ENCODE assay signal across 37 cellular contexts in genomic region chr6:11784341-11784740, GRCh38. TPM values are rescaled to one million over a fixed set of nuclear protein-coding genes. Genes with fewer than 3 reads are reported as not detected.
"Had no signal": no experiment of that assay in that cellular context is flagged by ENCODE, and none has a peak within 500 bp of the region (broad histone marks: within the 10 kb centered on the region; RNA-seq: fewer than 3 reads in every experiment).

No MANE protein-coding gene starts in this region.

- H3K36me3 Mint-ChIP-seq: activated CD8-positive, alpha-beta memory T cell treated with anti-CD3 and anti-CD28 coated beads, Interleukin-2, amount 10 ng/mL, durations not matched to agents 7 days and 5 days; activated naive CD8-positive, alpha-beta T cell treated with anti-CD3 and anti-CD28 coated beads for 36 hours had no signal

- H3K27ac Mint-ChIP-seq: activated B cell treated with CpG ODN at 0.5 μM for 24 hours; activated CD4-positive, alpha-beta memory T cell treated with anti-CD3 and anti-CD28 coated beads, Interleukin-2, amount 10 ng/mL, durations not matched to agents 7 days and 5 days; activated CD4-positive, alpha-beta T cell treated with anti-CD3 and anti-CD28 coated beads, Interleukin-2, amount 10 ng/mL, durations not matched to agents 7 days and 5 days; activated CD8-positive, alpha-beta memory T cell treated with anti-CD3 and anti-CD28 coated beads, Interleukin-2, amount 10 ng/mL, durations not matched to agents 7 days and 5 days; activated CD8-positive, alpha-beta T cell treated with anti-CD3 and anti-CD28 coated beads, Interleukin-2, amount 10 ng/mL, durations not matched to agents 7 days and 5 days; activated naive CD4-positive, alpha-beta T cell treated with anti-CD3 and anti-CD28 coated beads for 36 hours; activated naive CD4-positive, alpha-beta T cell treated with anti-CD3 and anti-CD28 coated beads, Interleukin-2, amount 50 U/mL, for 72 hours; activated naive CD8-positive, alpha-beta T cell treated with anti-CD3 and anti-CD28 coated beads for 36 hours; activated T-cell treated with anti-CD3 and anti-CD28 coated beads, Interleukin-2, amount 50 U/mL, for 24 hours; activated T-helper 2 cell treated with anti-CD3 and anti-CD28 coated beads, Interferon-gamma antibody, Interleukin-2, Interleukin-4, amounts not matched to agents 10 μg/mL and 5 μg/mL and 100 μg/mL, durations not matched to agents 14 hours and 24 hours and 36 hours; T-helper 1 cell treated with Interleukin-12 subunit alpha and Interleukin-12 subunit beta and Interleukin-4 antibody, amounts not matched to agents 30 μg/mL and 1 μg/mL, for 36 hours; T-helper 2 cell treated with Interferon-gamma antibody and Interleukin-4, amounts not matched to agents 5 μg/mL and 100 μg/mL, for 36 hours had no signal

- H3K27me3 Mint-ChIP-seq: activated CD4-positive, alpha-beta T cell treated with anti-CD3 and anti-CD28 coated beads, Interleukin-2, amount 10 ng/mL, durations not matched to agents 7 days and 5 days; activated naive CD8-positive, alpha-beta T cell treated with anti-CD3 and anti-CD28 coated beads for 36 hours had no signal

- H3K27ac ChIP-seq: adrenal gland, body of pancreas, brain microvascular endothelial cell, cardiac muscle cell, VCaP had no signal

- FAIRE-seq: astrocyte, bronchial epithelial cell, TTC549 had no signal

- H3K9me3 Mint-ChIP-seq: activated B cell treated with CpG ODN at 0.5 μM for 24 hours; activated CD4-positive, alpha-beta memory T cell treated with anti-CD3 and anti-CD28 coated beads, Interleukin-2, amount 10 ng/mL, durations not matched to agents 7 days and 5 days; activated naive CD4-positive, alpha-beta T cell treated with anti-CD3 and anti-CD28 coated beads for 36 hours; activated T-cell treated with anti-CD3 and anti-CD28 coated beads, Interleukin-2, amount 50 U/mL, for 24 hours; central memory CD8-positive, alpha-beta T cell; T-helper 2 cell treated with Interferon-gamma antibody and Interleukin-4, amounts not matched to agents 5 μg/mL and 100 μg/mL, for 36 hours had no signal

- H3K4me1 ChIP-seq: adrenal gland had no signal

- H3K4me3 ChIP-seq: adrenal gland, body of pancreas, cardiac muscle cell had no signal

- H3K4me3 Mint-ChIP-seq: activated B cell treated with CpG ODN at 0.5 μM for 24 hours; activated CD4-positive, alpha-beta memory T cell treated with anti-CD3 and anti-CD28 coated beads, Interleukin-2, amount 10 ng/mL, durations not matched to agents 7 days and 5 days; activated CD4-positive, alpha-beta T cell treated with anti-CD3 and anti-CD28 coated beads, Interleukin-2, amount 10 ng/mL, durations not matched to agents 7 days and 5 days; activated CD8-positive, alpha-beta memory T cell treated with anti-CD3 and anti-CD28 coated beads, Interleukin-2, amount 10 ng/mL, durations not matched to agents 7 days and 5 days; activated CD8-positive, alpha-beta T cell treated with anti-CD3 and anti-CD28 coated beads, Interleukin-2, amount 10 ng/mL, durations not matched to agents 7 days and 5 days; activated naive CD4-positive, alpha-beta T cell treated with anti-CD3 and anti-CD28 coated beads for 36 hours; activated naive CD8-positive, alpha-beta T cell treated with anti-CD3 and anti-CD28 coated beads for 36 hours; activated T-cell treated with anti-CD3 and anti-CD28 coated beads, Interleukin-2, amount 50 U/mL, for 24 hours; central memory CD8-positive, alpha-beta T cell; T-helper 1 cell treated with Interleukin-12 subunit alpha and Interleukin-12 subunit beta and Interleukin-4 antibody, amounts not matched to agents 30 μg/mL and 1 μg/mL, for 36 hours; T-helper 2 cell treated with Interferon-gamma antibody and Interleukin-4, amounts not matched to agents 5 μg/mL and 100 μg/mL, for 36 hours had no signal

- DNase-seq: activated B cell treated with CpG ODN at 0.5 μM for 24 hours; activated CD4-positive, alpha-beta memory T cell treated with anti-CD3 and anti-CD28 coated beads, Interleukin-2, amount 10 ng/mL, durations not matched to agents 7 days and 5 days; activated CD4-positive, alpha-beta T cell treated with anti-CD3 and anti-CD28 coated beads for 48 hours; activated CD4-positive, alpha-beta T cell treated with anti-CD3 and anti-CD28 coated beads, Interleukin-2, amount 10 ng/mL, durations not matched to agents 7 days and 5 days; activated CD4-positive, alpha-beta T cell treated with anti-CD3 and anti-CD28 coated beads, Interleukin-2, amount 50 U/mL, for 48 hours; activated CD4-positive, CD25-positive, alpha-beta regulatory T cell treated with anti-CD3 and anti-CD28 coated beads, Interleukin-2, amount 50 U/mL, for 72 hours; activated CD8-positive, alpha-beta memory T cell treated with anti-CD3 and anti-CD28 coated beads for 24 hours; activated CD8-positive, alpha-beta memory T cell treated with anti-CD3 and anti-CD28 coated beads, Interleukin-2, amount 10 ng/mL, durations not matched to agents 7 days and 5 days; activated CD8-positive, alpha-beta memory T cell treated with anti-CD3 and anti-CD28 coated beads, Interleukin-2, amount 50 U/mL, for 48 hours; activated CD8-positive, alpha-beta T cell treated with anti-CD3 and anti-CD28 coated beads, Interleukin-2, amount 10 ng/mL, durations not matched to agents 7 days and 5 days; activated effector memory CD4-positive, alpha-beta T cell treated with anti-CD3 and anti-CD28 coated beads, Interleukin-2, amount 50 U/mL, for 16 hours; activated gamma-delta T cell treated with Interleukin-2 at 50 U/mL for 16 hours; activated naive CD4-positive, alpha-beta T cell; activated naive CD4-positive, alpha-beta T cell treated with anti-CD3 and anti-CD28 coated beads for 36 hours; activated naive CD4-positive, alpha-beta T cell treated with anti-CD3 and anti-CD28 coated beads, Interleukin-2, amount 50 U/mL, for 16 hours; activated naive CD8-positive, alpha-beta T cell treated with anti-CD3 and anti-CD28 coated beads for 36 hours; activated T-cell treated with anti-CD3 and anti-CD28 coated beads, Interleukin-2, amount 50 U/mL, for 24 hours; activated T-cell treated with anti-CD3 and anti-CD28 coated beads, Interleukin-2, amount 50 U/mL, for 48 hours; adrenal gland; amniotic stem cell; aorta; body of pancreas; brain microvascular endothelial cell; cerebellar nuclear complex; T-helper 1 cell; T-helper 2 cell; T-helper 9 cell had no signal

- H3K36me3 ChIP-seq: adrenal gland, brain microvascular endothelial cell, cardiac muscle cell had no signal

- H3K27me3 ChIP-seq: adrenal gland, body of pancreas, brain microvascular endothelial cell, cardiac muscle cell had no signal

- H3K4me1 Mint-ChIP-seq: activated CD4-positive, alpha-beta memory T cell treated with anti-CD3 and anti-CD28 coated beads, Interleukin-2, amount 10 ng/mL, durations not matched to agents 7 days and 5 days had no signal

- ATAC-seq: activated CD8-positive, alpha-beta memory T cell treated with anti-CD3 and anti-CD28 coated beads, Interleukin-2, amount 10 ng/mL, durations not matched to agents 7 days and 5 days; activated CD8-positive, alpha-beta T cell treated with anti-CD3 and anti-CD28 coated beads, Interleukin-2, amount 10 ng/mL, durations not matched to agents 7 days and 5 days; activated naive CD4-positive, alpha-beta T cell treated with anti-CD3 and anti-CD28 coated beads, Interleukin-2, amount 50 U/mL, for 72 hours; body of pancreas had no signal

- H3K9me3 ChIP-seq: adrenal gland, body of pancreas had no signal

RNA-seq across cellular contexts. Expression of gene ADTRP, which starts 5.7 kb away (rescaled TPM):
- total RNA-seq: body of pancreas, cardiac muscle cell had no signal
- polyA plus RNA-seq: cardiac muscle cell had no signal
